In the genomic region with DNA sequence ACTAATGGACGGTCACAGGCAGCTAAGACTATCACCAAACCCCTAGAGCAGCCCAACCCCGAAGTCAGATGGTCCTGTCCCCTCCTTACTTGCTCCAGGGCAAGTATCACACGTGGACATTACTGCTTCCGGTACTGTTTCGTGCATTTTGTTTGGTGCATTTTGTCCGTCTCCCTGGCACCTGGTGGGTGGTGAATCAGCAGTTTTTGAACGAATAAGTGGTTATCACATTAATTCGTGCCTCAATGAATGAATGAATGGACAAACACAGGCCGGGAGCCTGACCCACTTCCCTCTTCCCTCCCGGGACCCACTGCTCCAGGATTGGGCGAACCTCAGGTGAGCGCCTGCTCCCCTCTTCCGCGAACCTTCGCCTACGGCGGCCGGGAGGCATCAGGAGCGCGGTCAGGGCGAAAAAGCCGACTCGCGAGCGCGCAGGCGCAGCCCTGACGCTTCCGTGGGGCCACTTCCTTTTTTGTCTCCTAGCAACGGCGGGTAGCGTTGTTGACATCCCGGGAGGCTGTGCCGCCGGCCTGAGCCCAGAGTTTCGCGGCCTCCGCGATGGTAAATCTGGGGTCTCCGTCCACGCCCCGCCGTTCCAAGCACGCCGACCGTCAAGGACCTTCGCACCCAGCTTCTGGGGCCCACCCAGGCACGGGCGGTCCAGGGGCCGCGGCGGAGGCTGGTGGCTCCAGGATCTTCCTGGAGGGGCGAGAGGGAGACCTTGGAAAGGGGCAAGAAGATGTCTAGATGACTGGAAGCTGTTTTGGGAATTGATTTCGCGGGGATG, we compare ENCODE assay signal across 8 cellular contexts. TPM values are rescaled to one million over a fixed set of nuclear protein-coding genes. Genes with fewer than 3 reads are reported as not detected.
DNase-seq lines count a peak whose midpoint lies in the region; ATAC-seq and TF ChIP-seq lines count a peak whose summit lies in the region.

A gene (plus strand): TSS at position 478 of the 790 bp plus-strand sequence. CDS start 84 bp downstream, at position 562.

- peak within 1 kb of the TSS; percentile 21; the same call in 1 of the 2 replicates for H3K9ac ChIP-seq in HUES64 (ENCODE audit: low read depth, low read length)
- peak within 1 kb of the TSS; percentile 66 for H3K9ac ChIP-seq in neural cell (ENCODE audit: low read length)

- H3K27ac ChIP-seq in HUES64 (ENCODE audit: low read depth, low read length) = peak within 1 kb of the TSS; percentile 12; the same call in 1 of the 2 replicates
- H3K27ac ChIP-seq in RWPE1 = peak within 1 kb of the TSS; percentile 56
- H3K27ac ChIP-seq in foreskin keratinocyte = peak within 1 kb of the TSS; percentile 75
- H3K27ac ChIP-seq in neural cell (ENCODE audit: low read length) = peak within 1 kb of the TSS; percentile 13

- H2AFZ ChIP-seq in neural cell (ENCODE audit: low read depth, low read length) = peak within 1 kb of the TSS; percentile 92

- POLR2A ChIA-PET in RWPE1 (lab: Yijun Ruan, JAX; ENCODE audit: low non-redundant PET) = no interaction called here

- peaks cover 8% of the 10 kb centered on the region for H3K36me3 Mint-ChIP-seq in Calu3 (ENCODE audit: insufficient read depth, unreplicated experiment)
- peaks cover 10% of the 10 kb centered on the region for H3K36me3 Mint-ChIP-seq in stimulated activated naive CD8-positive, alpha-beta T cell treated with anti-CD3 and anti-CD28 coated beads, Interleukin-15, Interleukin-2, amounts not matched to agents 100 ng/mL and 50 ng/mL, for 24 hours (ENCODE audit: low read depth)

- H4K20me1 ChIP-seq in neural cell (ENCODE audit: insufficient read depth) = no peaks in the 10 kb centered on the region

- no peaks in the 10 kb centered on the region for H3F3A ChIP-seq in neural cell (ENCODE audit: insufficient read depth, low read length, poor library complexity, severe bottlenecking)

- TF ChIP-seq EP300 in neural cell (conservative IDR thresholded peaks at IDR 0.05; ENCODE audit: poor library complexity, severe bottlenecking) = peak; percentile 65

- 3% methylated on average over 55 of the region's 55 CpGs for WGBS in HUES64

- TF ChIP-seq CTCF in Calu3 (IDR thresholded peaks at IDR 0.05; ENCODE audit: unreplicated experiment) (no peak), RWPE1 (conservative IDR thresholded peaks at IDR 0.05; ENCODE audit: low read depth) (no peak), foreskin keratinocyte (conservative IDR thresholded peaks at IDR 0.05) (no peak), neural cell (IDR thresholded peaks at IDR 0.05; ENCODE audit: poor library complexity, severe bottlenecking) (no peak)

- BruUV-seq in Calu3 (replicated peaks; lab: Mats Ljungman, UMichigan) = no TSS peak

- peak within 1 kb of the TSS; percentile 85 for H3K4me3 Mint-ChIP-seq in Calu3 (ENCODE audit: low read depth, unreplicated experiment)
- peak within 1 kb of the TSS; percentile 94 for H3K4me3 Mint-ChIP-seq in stimulated activated naive CD8-positive, alpha-beta T cell treated with anti-CD3 and anti-CD28 coated beads, Interleukin-15, Interleukin-2, amounts not matched to agents 100 ng/mL and 50 ng/mL, for 24 hours

- peaks cover 74% of the 10 kb centered on the region for H3K27me3 ChIP-seq in HUES64 (ENCODE audit: insufficient read depth, low read length)
- H3K27me3 ChIP-seq in foreskin keratinocyte = no peaks in the 10 kb centered on the region
- peaks cover 5% of the 10 kb centered on the region for H3K27me3 ChIP-seq in neural cell (ENCODE audit: insufficient read depth, low read depth, low read length)

- intact Hi-C loops in Calu3 (cut with micrococcal nuclease; ENCODE audit: unreplicated experiment) = no loop called here

- CTCF ChIA-PET in Calu3 (lab: Charles Lee) (no interaction called here), RWPE1 (lab: Yijun Ruan, JAX) (interaction anchor here (0.6 to 0.7 kb wide), 2 partner anchors 42 to 828 kb away, joined by 3 read pairs; no protein-coding TSS in a partner anchor)

- no peaks in the 10 kb centered on the region for H3K9me2 ChIP-seq in neural cell (ENCODE audit: insufficient read depth, low read length)

- peak within 1 kb of the TSS; percentile 84 for H3K27ac Mint-ChIP-seq in Calu3 (ENCODE audit: unreplicated experiment)
- H3K27ac Mint-ChIP-seq in stimulated activated naive CD8-positive, alpha-beta T cell treated with anti-CD3 and anti-CD28 coated beads, Interleukin-15, Interleukin-2, amounts not matched to agents 100 ng/mL and 50 ng/mL, for 24 hours = peak within 1 kb of the TSS; percentile 98

- H3K4me3 ChIP-seq in HUES64 (ENCODE audit: low read length) (peak within 1 kb of the TSS; percentile 58), neural cell (ENCODE audit: low read length) (peak within 1 kb of the TSS; percentile 79)

- peaks cover 14% of the 10 kb centered on the region for H3K4me1 Mint-ChIP-seq in Calu3 (ENCODE audit: low read depth, unreplicated experiment)
- peaks cover 31% of the 10 kb centered on the region for H3K4me1 Mint-ChIP-seq in stimulated activated naive CD8-positive, alpha-beta T cell treated with anti-CD3 and anti-CD28 coated beads, Interleukin-15, Interleukin-2, amounts not matched to agents 100 ng/mL and 50 ng/mL, for 24 hours (ENCODE audit: low read depth)

- H3K79me2 ChIP-seq in neural cell (replicated peaks; ENCODE audit: insufficient read depth, low read length) = no peaks in the 10 kb centered on the region

- H3K4me1 ChIP-seq in HUES64 (ENCODE audit: insufficient read depth, low read length) = no peaks in the 10 kb centered on the region
- peaks cover 9% of the 10 kb centered on the region for H3K4me1 ChIP-seq in foreskin keratinocyte

- DNase-seq in Calu3 (peak; percentile 94), RWPE1 (ENCODE audit: low spot score) (peak; percentile 87), foreskin keratinocyte (peak; percentile 85 to 92)
- peak; percentile 66 to 83 (median 80) for DNase-seq in activated naive CD4-positive, alpha-beta T cell (lab: John Stamatoyannopoulos, UW)

- H3K36me3 ChIP-seq in HUES64 (ENCODE audit: insufficient read depth, low read length) = no peaks in the 10 kb centered on the region
- H3K36me3 ChIP-seq in neural cell (ENCODE audit: insufficient read depth, low read length) = no peaks in the 10 kb centered on the region

- peak; percentile 33 for TF ChIP-seq RAD21 in neural cell (conservative IDR thresholded peaks at IDR 0.05)

- peak; percentile 98 for ATAC-seq in GM21390 (IDR thresholded peaks at IDR 0.05; ENCODE audit: unreplicated experiment)
- peak; percentile 97 for ATAC-seq in foreskin keratinocyte

- peaks cover 21% of the 10 kb centered on the region for H3K27me3 Mint-ChIP-seq in Calu3 (ENCODE audit: unreplicated experiment)
- peaks cover 10% of the 10 kb centered on the region for H3K27me3 Mint-ChIP-seq in stimulated activated naive CD8-positive, alpha-beta T cell treated with anti-CD3 and anti-CD28 coated beads, Interleukin-15, Interleukin-2, amounts not matched to agents 100 ng/mL and 50 ng/mL, for 24 hours

- peaks cover 3% of the 10 kb centered on the region for H3K9me3 Mint-ChIP-seq in Calu3 (ENCODE audit: low read depth, unreplicated experiment)
- peaks cover 5% of the 10 kb centered on the region for H3K9me3 Mint-ChIP-seq in stimulated activated naive CD8-positive, alpha-beta T cell treated with anti-CD3 and anti-CD28 coated beads, Interleukin-15, Interleukin-2, amounts not matched to agents 100 ng/mL and 50 ng/mL, for 24 hours

- H3K9me3 ChIP-seq in HUES64 (ENCODE audit: insufficient read depth, low read depth, low read length) (peaks cover 5% of the 10 kb centered on the region; the same call in 1 of the 2 replicates), neural cell (ENCODE audit: low read length) (no peaks in the 10 kb centered on the region)

- peak within 1 kb of the TSS; percentile 90 for H3K4me2 ChIP-seq in neural cell (ENCODE audit: low read length)

TF ChIP-seq in neural cell, 6 proteins besides CTCF, POLR2A, EP300 and RAD21:
- peak; percentile 86 for TF ChIP-seq MXI1 (conservative IDR thresholded peaks at IDR 0.05; ENCODE audit: poor library complexity, severe bottlenecking)
- peak; percentile 68 for TF ChIP-seq POLR2AphosphoS5 (IDR thresholded peaks at IDR 0.05)
- TF ChIP-seq EZH2 (IDR thresholded peaks at IDR 0.05; ENCODE audit: borderline replicate concordance, insufficient read depth, low read length, poor library complexity, severe bottlenecking) = no peak
- TF ChIP-seq, protein P1, sequence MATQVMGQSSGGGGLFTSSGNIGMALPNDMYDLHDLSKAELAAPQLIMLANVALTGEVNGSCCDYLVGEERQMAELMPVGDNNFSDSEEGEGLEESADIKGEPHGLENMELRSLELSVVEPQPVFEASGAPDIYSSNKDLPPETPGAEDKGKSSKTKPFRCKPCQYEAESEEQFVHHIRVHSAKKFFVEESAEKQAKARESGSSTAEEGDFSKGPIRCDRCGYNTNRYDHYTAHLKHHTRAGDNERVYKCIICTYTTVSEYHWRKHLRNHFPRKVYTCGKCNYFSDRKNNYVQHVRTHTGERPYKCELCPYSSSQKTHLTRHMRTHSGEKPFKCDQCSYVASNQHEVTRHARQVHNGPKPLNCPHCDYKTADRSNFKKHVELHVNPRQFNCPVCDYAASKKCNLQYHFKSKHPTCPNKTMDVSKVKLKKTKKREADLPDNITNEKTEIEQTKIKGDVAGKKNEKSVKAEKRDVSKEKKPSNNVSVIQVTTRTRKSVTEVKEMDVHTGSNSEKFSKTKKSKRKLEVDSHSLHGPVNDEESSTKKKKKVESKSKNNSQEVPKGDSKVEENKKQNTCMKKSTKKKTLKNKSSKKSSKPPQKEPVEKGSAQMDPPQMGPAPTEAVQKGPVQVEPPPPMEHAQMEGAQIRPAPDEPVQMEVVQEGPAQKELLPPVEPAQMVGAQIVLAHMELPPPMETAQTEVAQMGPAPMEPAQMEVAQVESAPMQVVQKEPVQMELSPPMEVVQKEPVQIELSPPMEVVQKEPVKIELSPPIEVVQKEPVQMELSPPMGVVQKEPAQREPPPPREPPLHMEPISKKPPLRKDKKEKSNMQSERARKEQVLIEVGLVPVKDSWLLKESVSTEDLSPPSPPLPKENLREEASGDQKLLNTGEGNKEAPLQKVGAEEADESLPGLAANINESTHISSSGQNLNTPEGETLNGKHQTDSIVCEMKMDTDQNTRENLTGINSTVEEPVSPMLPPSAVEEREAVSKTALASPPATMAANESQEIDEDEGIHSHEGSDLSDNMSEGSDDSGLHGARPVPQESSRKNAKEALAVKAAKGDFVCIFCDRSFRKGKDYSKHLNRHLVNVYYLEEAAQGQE (IDR thresholded peaks at IDR 0.05; ENCODE audit: borderline replicate concordance) = peak; percentile 29
- TF ChIP-seq SMC3 (conservative IDR thresholded peaks at IDR 0.05; ENCODE audit: poor library complexity) = peak; percentile 37

RNA-seq across cellular contexts. Expression of the gene that starts here (rescaled TPM):
- total RNA-seq in Calu3 (2022) = not detected in 2 replicates
- polyA plus RNA-seq in HUES64 (2013, experiment 1 of 2) = not detected
- not detected for polyA plus RNA-seq in HUES64 (2013, experiment 2 of 2)
- 0.51 TPM in 1 of 2 replicates, not detected in the other for total RNA-seq in foreskin keratinocyte
- polyA plus RNA-seq in foreskin keratinocyte = 0.20 and 0.77 TPM in 2 replicates
- polyA plus RNA-seq in neural cell = not detected in 2 replicates
- not detected in 2 replicates for polyA minus RNA-seq in neural cell

Comparison
In these comparisons a context has a peak if more than half of its experiments do, and no peak if none do; other contexts are left out.
1. Peak in every context shown above with its lines: DNase-seq, ATAC-seq, H3K4me3 ChIP-seq and H3K27ac ChIP-seq.
2. Peak in DNase-seq in Calu3; RNA of the gene not detected or under 1 TPM.
3. Peak in DNase-seq, ATAC-seq and H3K27ac ChIP-seq in foreskin keratinocyte; RNA of the gene not detected or under 1 TPM.
4. H3K27ac ChIP-seq: peak in every context shown above with its lines; median percentile 75 in foreskin keratinocyte; 56 in RWPE1; 13 in neural cell; 12 in HUES64.